33 cellular contexts compared by ENCODE assay signal in genomic region chr7:92489634-92490033, GRCh38. TPM values are rescaled to one million over a fixed set of nuclear protein-coding genes. Genes with fewer than 3 reads are reported as not detected.
A peak's percentile ranks its signal among the peaks of the same experiment; 100 is the strongest.
DNase-seq lines count a peak whose midpoint lies in the region; TF ChIP-seq lines count a peak whose summit lies in the region.
"Had no signal": no experiment of that assay in that cellular context is flagged by ENCODE, and none has a peak within 500 bp of the region (broad histone marks: within the 10 kb centered on the region; RNA-seq: fewer than 3 reads in every experiment).

No MANE protein-coding gene starts in this region.

- peak overlapping the region; percentile 12 for H3K27ac ChIP-seq in cardiac muscle cell
- H3K27ac ChIP-seq: BLaER1, SK-N-MC, spleen had no signal

- no peaks in the 10 kb centered on the region for H3K9me3 ChIP-seq in cardiac muscle cell (ENCODE audit: low read depth)
- H3K9me3 ChIP-seq: BLaER1, spleen had no signal

- H3K27me3 ChIP-seq in cardiac muscle cell, result no peaks in the 10 kb centered on the region
- H3K27me3 ChIP-seq: BLaER1, spleen had no signal

- H3K4me1 ChIP-seq in cardiac muscle cell (ENCODE audit: low read depth), result no peaks in the 10 kb centered on the region
- H3K4me1 ChIP-seq: BLaER1, spleen had no signal

- DNase-seq in EH (ENCODE audit: low read depth), result peak; percentile 3
- peak; percentile 44 for DNase-seq in astrocyte of the hippocampus (ENCODE audit: low read depth, low spot score)
- peak in 1 of 2 donors; percentile 51 for DNase-seq in cardiac muscle cell (ENCODE audit: low read depth in 1 of 2, low spot score in 1 of 2)
- DNase-seq in myocyte (ENCODE audit: low read depth), result peak; percentile 47
- DNase-seq in hippocampal formation (lab: John Stamatoyannopoulos, UW), result no peak
- DNase-seq in SHP77 treated with DMSO at 0.1 percent for 48 hours (lab: John Stamatoyannopoulos, UW), result no peak
- no peak for DNase-seq in glomerular visceral epithelial cell (ENCODE audit: extremely low spot score)
- DNase-seq in NCI-H2196 (lab: John Stamatoyannopoulos, UW; ENCODE audit: unreplicated experiment), result no peak
- DNase-seq: ACHN; activated CD4-positive, alpha-beta T cell treated with anti-CD3 and anti-CD28 coated beads for 48 hours; activated CD8-positive, alpha-beta memory T cell treated with anti-CD3 and anti-CD28 coated beads, Interleukin-2, amount 10 ng/mL, durations not matched to agents 7 days and 5 days; COR-L47; DMS79; effector memory CD4-positive, alpha-beta T cell; Kasumi-1; kidney; mammary epithelial cell; NCI-H1048; NCI-H1694 treated with DMSO at 0.1 percent for 48 hours; NCI-H526; nucleus accumbens; retina; spleen; stimulated activated CD4-positive, alpha-beta T cell treated with anti-CD3 and anti-CD28 coated beads, Interleukin-2, amount 100 ng/mL, for 48 hours; T-helper 17 cell had no signal

- no peak for TF ChIP-seq CTCF in cardiac muscle cell (IDR thresholded peaks at IDR 0.05; ENCODE audit: low read depth, low read length)

- no peak overlapping the region for H3K4me3 ChIP-seq in cardiac muscle cell
- H3K4me3 ChIP-seq: BLaER1, SK-N-MC, spleen had no signal

- H3K36me3 ChIP-seq in cardiac muscle cell, result peaks cover 83% of the 10 kb centered on the region

RNA-seq across cellular contexts. Expression of gene ERVW-1, which starts 11.9 kb away (rescaled TPM):
- total RNA-seq in cardiac muscle cell (not detected in 2 replicates), myocyte (not detected in 2 replicates)
- polyA plus RNA-seq in cardiac muscle cell, result 1.2 TPM in 1 of 2 replicates, not detected in the other
- polyA plus RNA-seq in myocyte (2012), result 1.0 TPM
- total RNA-seq: activated CD8-positive, alpha-beta memory T cell treated with anti-CD3 and anti-CD28 coated beads, Interleukin-2, amount 10 ng/mL, durations not matched to agents 7 days and 5 days; astrocyte; H1; kidney; mammary epithelial cell; RPMI7951; spleen; T-helper 17 cell; temporal lobe; urinary bladder had no signal
- polyA plus RNA-seq: esophagus, mammary epithelial cell, spleen, urinary bladder had no signal

RNA-seq across cellular contexts. Expression of gene PEX1, which starts 38.7 kb away (rescaled TPM):
- total RNA-seq in cardiac muscle cell, result 19.8 and 25.9 TPM in 2 replicates
- 20.8 and 26.3 TPM in 2 replicates for polyA plus RNA-seq in cardiac muscle cell
- total RNA-seq in myocyte, result 20.0 and 23.0 TPM in 2 replicates
- 9.2 TPM for polyA plus RNA-seq in myocyte (2012)

RNA-seq across cellular contexts. Expression of gene RBM48, which starts 39.0 kb away (rescaled TPM):
- total RNA-seq in cardiac muscle cell, result 8.9 and 9.1 TPM in 2 replicates
- polyA plus RNA-seq in cardiac muscle cell, result 19.5 and 25.9 TPM in 2 replicates
- 18.6 and 20.9 TPM in 2 replicates for total RNA-seq in myocyte
- polyA plus RNA-seq in myocyte (2012), result 10.9 TPM

RNA-seq across cellular contexts. Expression of gene GATAD1, which starts 42.4 kb away (rescaled TPM):
- total RNA-seq in cardiac muscle cell, result 29.3 and 50.8 TPM in 2 replicates
- 43.0 and 53.0 TPM in 2 replicates for polyA plus RNA-seq in cardiac muscle cell
- total RNA-seq in myocyte, result 41.6 and 44.6 TPM in 2 replicates
- polyA plus RNA-seq in myocyte (2012), result 27.4 TPM

Comparison
In these comparisons a context has a peak if more than half of its experiments do, and no peak if none do; other contexts are left out.
1. DNase-seq: peak in EH (single experiment), astrocyte of the hippocampus (single experiment) and myocyte (single experiment); none in hippocampal formation (0 of 2), SHP77 treated with DMSO at 0.1 percent for 48 hours (single experiment), glomerular visceral epithelial cell (single experiment) and NCI-H2196 (single experiment).